Comparison of ENCODE assay signal across 20 cellular contexts in genomic region chr17:2449486-2449885, GRCh38. TPM values are rescaled to one million over a fixed set of nuclear protein-coding genes. Genes with fewer than 3 reads are reported as not detected.
A peak's percentile ranks its signal among the peaks of the same experiment; 100 is the strongest.
DNase-seq lines count a peak whose midpoint lies in the region; ATAC-seq and FAIRE-seq lines count a peak whose summit lies in the region.
"Had no signal": no experiment of that assay in that cellular context is flagged by ENCODE, and none has a peak within 500 bp of the region (broad histone marks: within the 10 kb centered on the region; RNA-seq: fewer than 3 reads in every experiment).

No MANE protein-coding gene starts in this region.

- FAIRE-seq in endometrium (lab: Jason Lieb, UNC): peak; percentile 64

- no peak for ATAC-seq in HG02938 (IDR thresholded peaks at IDR 0.05; ENCODE audit: unreplicated experiment)
- ATAC-seq: activated CD8-positive, alpha-beta memory T cell treated with anti-CD3 and anti-CD28 coated beads, Interleukin-2, amount 10 ng/mL, durations not matched to agents 7 days and 5 days; activated naive CD8-positive, alpha-beta T cell treated with anti-CD3 and anti-CD28 coated beads, Interleukin-2, amount 50 U/mL, for 24 hours; Right ventricle myocardium inferior; stimulated activated naive CD8-positive, alpha-beta T cell treated with anti-CD3 and anti-CD28 coated beads, Interleukin-15, amount 100 ng/mL, for 72 hours had no signal

- DNase-seq in DMS 273 (lab: John Stamatoyannopoulos, UW; ENCODE audit: unreplicated experiment): peak; percentile 33
- no peak for DNase-seq in DMS 273 treated with DMSO at 0.1 percent for 48 hours (lab: John Stamatoyannopoulos, UW)
- peak; percentile 78 for DNase-seq in NCI-H82 treated with DMSO at 0.1 percent for 48 hours (lab: John Stamatoyannopoulos, UW; ENCODE audit: unreplicated experiment)
- peak; percentile 40 for DNase-seq in renal cortical epithelial cell (ENCODE audit: low read depth)
- DNase-seq in MV-4-11 (lab: John Stamatoyannopoulos, UW): no peak
- no peak for DNase-seq in D341Med (ENCODE audit: low spot score)
- DNase-seq: activated CD4-positive, alpha-beta T cell treated with anti-CD3 and anti-CD28 coated beads for 4 hours; activated CD8-positive, alpha-beta memory T cell treated with anti-CD3 and anti-CD28 coated beads, Interleukin-2, amount 10 ng/mL, durations not matched to agents 7 days and 5 days; activated naive CD8-positive, alpha-beta T cell treated with anti-CD3 and anti-CD28 coated beads, Interleukin-2, amount 50 U/mL, for 24 hours; kidney glomerular epithelial cell; mammary epithelial cell; NCI-H2029; OCI-M1; spleen; stimulated activated CD4-positive, alpha-beta T cell treated with anti-CD3 and anti-CD28 coated beads, Interleukin-4, amount 100 ng/mL, for 24 hours; stimulated activated naive CD8-positive, alpha-beta T cell treated with anti-CD3 and anti-CD28 coated beads, Interleukin-15, amount 100 ng/mL, for 72 hours; trophoblast cell had no signal

RNA-seq across cellular contexts. Expression of gene MNT, which starts 48.6 kb away (rescaled TPM):
- total RNA-seq in renal cortical epithelial cell: 1.6 and 9.8 TPM in 2 replicates

Comparison
In these comparisons a context has a peak if more than half of its experiments do, and no peak if none do; other contexts are left out.
1. DNase-seq: peak in DMS 273 (single experiment), NCI-H82 treated with DMSO at 0.1 percent for 48 hours (single experiment) and renal cortical epithelial cell (single experiment); none in DMS 273 treated with DMSO at 0.1 percent for 48 hours (single experiment), MV-4-11 (single experiment) and D341Med (single experiment).